Comparison of ENCODE assay signal across 12 cellular contexts in the genomic region with DNA sequence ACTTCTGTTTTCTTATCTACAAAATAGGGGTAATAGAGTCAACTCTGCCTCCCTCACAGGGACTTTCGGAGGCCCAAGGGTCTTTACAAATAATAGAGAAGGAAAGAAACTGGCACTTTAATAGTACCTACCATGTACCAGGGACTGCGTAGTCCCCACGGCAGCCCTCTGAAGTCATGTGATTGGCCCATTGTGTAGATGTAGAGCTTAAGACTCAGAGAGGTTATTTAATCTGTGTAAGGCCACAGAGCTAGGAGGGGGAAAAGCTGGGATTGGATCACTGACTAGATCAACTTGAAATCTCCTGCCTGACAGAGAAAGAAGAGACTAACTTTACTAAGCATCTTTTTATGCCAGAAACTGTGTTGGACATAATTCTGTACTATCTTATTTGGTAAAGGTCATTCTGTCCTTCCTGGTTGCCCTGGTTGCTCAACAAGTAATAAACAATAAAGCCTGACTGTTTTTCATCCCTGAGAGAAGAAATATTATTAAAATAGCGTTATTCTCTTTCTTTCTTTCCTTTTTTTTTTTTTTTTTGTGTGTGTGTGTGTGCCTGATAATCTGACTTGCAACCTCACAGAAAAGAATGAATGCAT. TPM values are rescaled to one million over a fixed set of nuclear protein-coding genes. Genes with fewer than 3 reads are reported as not detected.
DNase-seq lines count a peak whose midpoint lies in the region; ATAC-seq and TF ChIP-seq lines count a peak whose summit lies in the region.
"Had no signal": no experiment of that assay in that cellular context is flagged by ENCODE, and none has a peak within 500 bp of the region (broad histone marks: within the 10 kb centered on the region; RNA-seq: fewer than 3 reads in every experiment).

No MANE protein-coding gene starts in this region.

- no peaks in the 10 kb centered on the region for H3K27me3 Mint-ChIP-seq in activated CD4-positive, alpha-beta memory T cell treated with anti-CD3 and anti-CD28 coated beads for 36 hours
- no peaks in the 10 kb centered on the region for H3K27me3 Mint-ChIP-seq in activated CD4-positive, alpha-beta memory T cell treated with anti-CD3 and anti-CD28 coated beads, Interleukin-2, amount 10 ng/mL, durations not matched to agents 7 days and 5 days
- H3K27me3 Mint-ChIP-seq in activated CD8-positive, alpha-beta T cell treated with anti-CD3 and anti-CD28 coated beads for 36 hours = no peaks in the 10 kb centered on the region

- H3K4me1 Mint-ChIP-seq in activated CD4-positive, alpha-beta memory T cell treated with anti-CD3 and anti-CD28 coated beads for 36 hours (ENCODE audit: low read depth) = peaks cover 76% of the 10 kb centered on the region
- H3K4me1 Mint-ChIP-seq in activated CD4-positive, alpha-beta memory T cell treated with anti-CD3 and anti-CD28 coated beads, Interleukin-2, amount 10 ng/mL, durations not matched to agents 7 days and 5 days = peaks cover 56% of the 10 kb centered on the region
- peaks cover 57% of the 10 kb centered on the region for H3K4me1 Mint-ChIP-seq in activated CD8-positive, alpha-beta T cell treated with anti-CD3 and anti-CD28 coated beads for 36 hours (ENCODE audit: low read depth)
- H3K4me1 Mint-ChIP-seq in stimulated activated effector memory CD8-positive, alpha-beta T cell treated with anti-CD3 and anti-CD28 coated beads, Interleukin-12 subunit alpha, Interleukin-12 subunit beta, amount 100 ng/mL, for 72 hours = peaks cover 70% of the 10 kb centered on the region

- H3K4me1 ChIP-seq in gastroesophageal sphincter = peaks cover 0 to 64% (median 6%) of the 10 kb centered on the region in 3 donors

- CTCF ChIA-PET in activated CD4-positive, alpha-beta memory T cell treated with anti-CD3 and anti-CD28 coated beads for 36 hours (lab: Charles Lee) = no interaction called here
- CTCF ChIA-PET in activated CD4-positive, alpha-beta memory T cell treated with anti-CD3 and anti-CD28 coated beads, Interleukin-2, amount 10 ng/mL, durations not matched to agents 7 days and 5 days (lab: Charles Lee) = no interaction called here
- CTCF ChIA-PET in activated CD8-positive, alpha-beta T cell treated with anti-CD3 and anti-CD28 coated beads for 36 hours (lab: Charles Lee) = interaction anchor here (1.0 to 1.5 kb wide), 3 partner anchors 9 to 113 kb away, joined by 3 read pairs; no protein-coding TSS in a partner anchor

- H3K36me3 ChIP-seq in gastroesophageal sphincter = no peaks in the 10 kb centered on the region
- H3K36me3 ChIP-seq: thyroid gland had no signal

- H3K4me3 Mint-ChIP-seq in activated CD4-positive, alpha-beta memory T cell treated with anti-CD3 and anti-CD28 coated beads for 36 hours = peak overlapping the region; percentile 33
- H3K4me3 Mint-ChIP-seq in activated CD4-positive, alpha-beta memory T cell treated with anti-CD3 and anti-CD28 coated beads, Interleukin-2, amount 10 ng/mL, durations not matched to agents 7 days and 5 days = no peak overlapping the region
- peak overlapping the region; percentile 63 for H3K4me3 Mint-ChIP-seq in activated CD8-positive, alpha-beta T cell treated with anti-CD3 and anti-CD28 coated beads for 36 hours
- H3K4me3 Mint-ChIP-seq in stimulated activated effector memory CD8-positive, alpha-beta T cell treated with anti-CD3 and anti-CD28 coated beads, Interleukin-12 subunit alpha, Interleukin-12 subunit beta, amount 100 ng/mL, for 72 hours = peak overlapping the region; percentile 49

- peak overlapping the region; percentile 82 for H3K27ac Mint-ChIP-seq in activated CD4-positive, alpha-beta memory T cell treated with anti-CD3 and anti-CD28 coated beads for 36 hours
- H3K27ac Mint-ChIP-seq in activated CD4-positive, alpha-beta memory T cell treated with anti-CD3 and anti-CD28 coated beads, Interleukin-2, amount 10 ng/mL, durations not matched to agents 7 days and 5 days = no peak overlapping the region
- H3K27ac Mint-ChIP-seq in activated CD8-positive, alpha-beta T cell treated with anti-CD3 and anti-CD28 coated beads for 36 hours = peak overlapping the region; percentile 95
- peak overlapping the region; percentile 65 for H3K27ac Mint-ChIP-seq in stimulated activated effector memory CD8-positive, alpha-beta T cell treated with anti-CD3 and anti-CD28 coated beads, Interleukin-12 subunit alpha, Interleukin-12 subunit beta, amount 100 ng/mL, for 72 hours

- no peaks in the 10 kb centered on the region for H3K9me3 Mint-ChIP-seq in activated CD4-positive, alpha-beta memory T cell treated with anti-CD3 and anti-CD28 coated beads for 36 hours
- no peaks in the 10 kb centered on the region for H3K9me3 Mint-ChIP-seq in activated CD4-positive, alpha-beta memory T cell treated with anti-CD3 and anti-CD28 coated beads, Interleukin-2, amount 10 ng/mL, durations not matched to agents 7 days and 5 days
- H3K9me3 Mint-ChIP-seq in activated CD8-positive, alpha-beta T cell treated with anti-CD3 and anti-CD28 coated beads for 36 hours = no peaks in the 10 kb centered on the region
- no peaks in the 10 kb centered on the region for H3K9me3 Mint-ChIP-seq in stimulated activated effector memory CD8-positive, alpha-beta T cell treated with anti-CD3 and anti-CD28 coated beads, Interleukin-12 subunit alpha, Interleukin-12 subunit beta, amount 100 ng/mL, for 72 hours

- DNase-seq in activated CD4-positive, alpha-beta memory T cell treated with anti-CD3 and anti-CD28 coated beads for 36 hours = no peak
- DNase-seq in activated CD4-positive, alpha-beta memory T cell treated with anti-CD3 and anti-CD28 coated beads, Interleukin-2, amount 10 ng/mL, durations not matched to agents 7 days and 5 days = no peak
- no peak for DNase-seq in activated CD8-positive, alpha-beta T cell treated with anti-CD3 and anti-CD28 coated beads for 36 hours
- DNase-seq in stimulated activated effector memory CD8-positive, alpha-beta T cell treated with anti-CD3 and anti-CD28 coated beads, Interleukin-12 subunit alpha, Interleukin-12 subunit beta, amount 100 ng/mL, for 72 hours (ENCODE audit: low spot score in 2 of 2) = no peak
- no peak for DNase-seq in MV-4-11 (lab: John Stamatoyannopoulos, UW)
- no peak for DNase-seq in medulla oblongata (ENCODE audit: extremely low spot score)
- DNase-seq in foreskin fibroblast = no peak
- DNase-seq: mesenchymal stem cell; SK-N-SH; stimulated activated CD4-positive, alpha-beta T cell treated with anti-CD3 and anti-CD28 coated beads, Interleukin-12 subunit alpha, Interleukin-12 subunit beta, amount 100 ng/mL, for 4 hours; thyroid gland had no signal

- H3K4me3 ChIP-seq in gastroesophageal sphincter (no peak overlapping the region), foreskin fibroblast (ENCODE audit: low read depth in 1 of 2, low read length in 2 of 2) (no peak overlapping the region)
- H3K4me3 ChIP-seq: thyroid gland had no signal

- WGBS in gastroesophageal sphincter (ENCODE audit: low coverage in 1 of 2), 2 donors = 36 to 56% methylated on average over 2 to 4 of the region's 4 CpGs

- H3K36me3 Mint-ChIP-seq in activated CD4-positive, alpha-beta memory T cell treated with anti-CD3 and anti-CD28 coated beads for 36 hours = peaks cover 25% of the 10 kb centered on the region
- H3K36me3 Mint-ChIP-seq in activated CD4-positive, alpha-beta memory T cell treated with anti-CD3 and anti-CD28 coated beads, Interleukin-2, amount 10 ng/mL, durations not matched to agents 7 days and 5 days (ENCODE audit: low read depth) = peaks cover 51% of the 10 kb centered on the region
- H3K36me3 Mint-ChIP-seq in activated CD8-positive, alpha-beta T cell treated with anti-CD3 and anti-CD28 coated beads for 36 hours (ENCODE audit: low read depth) = peaks cover 57% of the 10 kb centered on the region
- H3K36me3 Mint-ChIP-seq in stimulated activated effector memory CD8-positive, alpha-beta T cell treated with anti-CD3 and anti-CD28 coated beads, Interleukin-12 subunit alpha, Interleukin-12 subunit beta, amount 100 ng/mL, for 72 hours = peaks cover 57% of the 10 kb centered on the region

- H3K9me3 ChIP-seq in gastroesophageal sphincter = no peaks in the 10 kb centered on the region
- H3K9me3 ChIP-seq: SK-N-SH, thyroid gland had no signal

- H3K27me3 ChIP-seq in gastroesophageal sphincter = no peaks in the 10 kb centered on the region
- H3K27me3 ChIP-seq: thyroid gland had no signal

- TF ChIP-seq POLR2A in gastroesophageal sphincter (IDR thresholded peaks at IDR 0.05) = no peak

- intact Hi-C loops in activated CD4-positive, alpha-beta memory T cell treated with anti-CD3 and anti-CD28 coated beads for 36 hours (cut with micrococcal nuclease) = loop anchor here (1.0 to 2.0 kb wide), 5 partner anchors 9 to 58 kb away; no protein-coding TSS in a partner anchor
- intact Hi-C loops in activated CD8-positive, alpha-beta T cell treated with anti-CD3 and anti-CD28 coated beads for 36 hours (cut with micrococcal nuclease) = no loop called here

- POLR2A ChIA-PET in activated CD4-positive, alpha-beta memory T cell treated with anti-CD3 and anti-CD28 coated beads for 36 hours (lab: Charles Lee) = interaction anchor here (0.9 to 2.6 kb wide), 3 partner anchors 14 to 26 kb away, joined by 3 to 10 read pairs (median 3); no protein-coding TSS in a partner anchor
- POLR2A ChIA-PET in activated CD4-positive, alpha-beta memory T cell treated with anti-CD3 and anti-CD28 coated beads, Interleukin-2, amount 10 ng/mL, durations not matched to agents 7 days and 5 days (lab: Charles Lee) = interaction anchor here (1.0 to 1.3 kb wide), 3 partner anchors 17 to 50 kb away, joined by 3 to 4 read pairs (median 4); no protein-coding TSS in a partner anchor
- POLR2A ChIA-PET in activated CD8-positive, alpha-beta T cell treated with anti-CD3 and anti-CD28 coated beads for 36 hours (lab: Charles Lee) = no interaction called here

- TF ChIP-seq EP300 in gastroesophageal sphincter (IDR thresholded peaks at IDR 0.05) = no peak

- ATAC-seq in activated CD8-positive, alpha-beta T cell treated with anti-CD3 and anti-CD28 coated beads for 36 hours = peak; percentile 7
- ATAC-seq in gastroesophageal sphincter = peak; percentile 27
- ATAC-seq in stimulated activated effector memory CD8-positive, alpha-beta T cell treated with anti-CD3 and anti-CD28 coated beads, Interleukin-12 subunit alpha, Interleukin-12 subunit beta, amount 100 ng/mL, for 72 hours = peak; percentile 1

- no peak for TF ChIP-seq CTCF in activated CD8-positive, alpha-beta T cell treated with anti-CD3 and anti-CD28 coated beads for 36 hours (IDR thresholded peaks at IDR 0.05)
- TF ChIP-seq CTCF in gastroesophageal sphincter (IDR thresholded peaks at IDR 0.05) (no peak), foreskin fibroblast (IDR thresholded peaks at IDR 0.05; ENCODE audit: low read depth, low read length) (no peak)

- peak overlapping the region; percentile 1 to 48 (median 23) for H3K27ac ChIP-seq in gastroesophageal sphincter
- H3K27ac ChIP-seq: thyroid gland had no signal

RNA-seq across cellular contexts. Expression of a gene that starts 59.7 kb away (rescaled TPM):
- total RNA-seq in activated CD4-positive, alpha-beta memory T cell treated with anti-CD3 and anti-CD28 coated beads for 36 hours = 100 to 1,000 TPM; 122 to 133 TPM
- total RNA-seq in activated CD4-positive, alpha-beta memory T cell treated with anti-CD3 and anti-CD28 coated beads, Interleukin-2, amount 10 ng/mL, durations not matched to agents 7 days and 5 days = 10 to 100 TPM; 84.7 to 88.1 TPM
- 100 to 1,000 TPM; 224 to 230 TPM for total RNA-seq in activated CD8-positive, alpha-beta T cell treated with anti-CD3 and anti-CD28 coated beads for 36 hours
- total RNA-seq in gastroesophageal sphincter = 10 to 100 TPM; 27.6 to 50.1 (median 43.8) TPM
